In genomic region chr12:52879394-52880351, GRCh38 we compare ENCODE assay signal across 8 cellular contexts. TPM values are rescaled to one million over a fixed set of nuclear protein-coding genes. Genes with fewer than 3 reads are reported as not detected.
DNase-seq lines count a peak whose midpoint lies in the region; ATAC-seq and TF ChIP-seq lines count a peak whose summit lies in the region.

No MANE protein-coding gene starts in this region.

- H3K9me3 ChIP-seq in mucosa of descending colon, result no peaks in the 10 kb centered on the region

- peaks cover 24% of the 10 kb centered on the region for H3K4me1 ChIP-seq in mucosa of descending colon (ENCODE audit: low read depth)

- DNase-seq in GM10266 (ENCODE audit: extremely low spot score) (peak; percentile 69), OCI-M2 (lab: John Stamatoyannopoulos, UW; ENCODE audit: unreplicated experiment) (peak; percentile 43), activated T-cell treated with anti-CD3 and anti-CD28 coated beads for 48 hours (ENCODE audit: low read depth) (peak; percentile 72), epithelial cell of prostate (ENCODE audit: low read depth, low spot score) (no peak), mucosa of descending colon (peak; percentile 84 to 90 (median 88))
- DNase-seq in Jurkat, Clone E6-1 (ENCODE audit: low read depth, low spot score), result peak; percentile 54
- DNase-seq in stimulated activated CD8-positive, alpha-beta memory T cell treated with anti-CD3 and anti-CD28 coated beads, Interleukin-2, amount 100 ng/mL, for 48 hours (ENCODE audit: low read depth in 2 of 2), result peak; percentile 54 to 66

- ATAC-seq in mucosa of descending colon, result peak; percentile 88
- ATAC-seq in HG02623 (IDR thresholded peaks at IDR 0.05; ENCODE audit: unreplicated experiment), result no peak

- TF ChIP-seq CTCF in GM10266 (IDR thresholded peaks at IDR 0.05; ENCODE audit: control insufficient read depth, insufficient read depth, low read depth, missing control alignments) (peak; percentile 74), mucosa of descending colon (IDR thresholded peaks at IDR 0.05) (peak; percentile 82)

- peak overlapping the region; percentile 46 for H3K4me3 ChIP-seq in Jurkat, Clone E6-1 (ENCODE audit: low read length)
- H3K4me3 ChIP-seq in mucosa of descending colon, result no peak overlapping the region

- H3K36me3 ChIP-seq in mucosa of descending colon (ENCODE audit: low read depth), result no peaks in the 10 kb centered on the region

- intact Hi-C loops in mucosa of descending colon (cut with DNase I, micrococcal nuclease), result loop anchor here (5.0 to 10.0 kb wide), 3 partner anchors 297 to 725 kb away; partner anchors contain the start of gene KRT85 (in 1 of the 2)

- H3K27ac ChIP-seq in epithelial cell of prostate, result peak overlapping the region; percentile 99

RNA-seq across cellular contexts. Expression of gene KRT8, which starts 25.2 kb away (rescaled TPM):
- polyA plus RNA-seq in Jurkat, Clone E6-1 (2012; ENCODE audit: insufficient read depth, insufficient read length), result 1.8 TPM
- 1,000 to 10,000 TPM; 1,334 to 4,222 (median 3,664) TPM for total RNA-seq in mucosa of descending colon

RNA-seq across cellular contexts. Expression of gene KRT78, which starts 30.9 kb away (rescaled TPM):
- not detected for polyA plus RNA-seq in Jurkat, Clone E6-1 (2012; ENCODE audit: insufficient read depth, insufficient read length)
- total RNA-seq in mucosa of descending colon, result not detected

RNA-seq across cellular contexts. Expression of gene KRT79, which starts 45.6 kb away (rescaled TPM):
- polyA plus RNA-seq in Jurkat, Clone E6-1 (2012; ENCODE audit: insufficient read depth, insufficient read length), result not detected
- not detected for total RNA-seq in mucosa of descending colon
